ENCODE assay signal across 29 cellular contexts in the genomic region with DNA sequence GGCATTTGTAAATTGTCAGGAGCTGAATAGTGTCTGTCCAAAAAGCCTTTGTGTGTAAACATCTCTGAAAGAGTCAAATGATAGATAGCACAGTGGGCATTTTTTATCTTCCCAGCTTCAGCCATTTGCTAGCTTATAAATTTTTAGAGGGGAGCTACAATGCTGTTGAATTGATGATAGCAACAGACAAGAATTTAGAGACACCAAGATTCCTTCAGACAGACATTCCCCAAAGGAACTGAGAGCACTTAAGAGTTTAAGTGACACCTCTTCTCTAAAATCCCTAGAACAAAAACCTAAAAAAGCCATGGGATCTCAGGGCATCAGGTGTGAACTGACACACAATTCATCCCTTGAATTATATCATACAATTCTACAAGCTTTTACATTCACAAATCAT.
"Had no signal": no experiment of that assay in that cellular context is flagged by ENCODE, and none has a peak within 500 bp of the region (broad histone marks: within the 10 kb centered on the region; RNA-seq: fewer than 3 reads in every experiment).

No MANE protein-coding gene starts in this region.

- H3K9me3 ChIP-seq: adrenal gland, breast epithelium had no signal

- H3K4me3 ChIP-seq: adrenal gland, breast epithelium had no signal

- H3K4me1 ChIP-seq: adrenal gland, breast epithelium had no signal

- H3K27ac ChIP-seq: adrenal gland, brain microvascular endothelial cell, breast epithelium, VCaP had no signal

- DNase-seq: activated B cell treated with CpG ODN at 0.5 μM for 24 hours; activated CD4-positive, alpha-beta memory T cell treated with anti-CD3 and anti-CD28 coated beads for 36 hours; activated CD4-positive, alpha-beta T cell treated with anti-CD3 and anti-CD28 coated beads for 4 hours; activated CD4-positive, alpha-beta T cell treated with anti-CD3 and anti-CD28 coated beads, Interleukin-2, amount 10 ng/mL, durations not matched to agents 24 days and 14 days; activated CD4-positive, alpha-beta T cell treated with anti-CD3 and anti-CD28 coated beads, Interleukin-2, amount 50 U/mL, for 1 hour; activated CD4-positive, alpha-beta T cell treated with anti-CD3 and anti-CD28 coated beads, Interleukin-2, amount 50 U/mL, for 4 hours; activated CD4-positive, CD25-positive, alpha-beta regulatory T cell treated with anti-CD3 and anti-CD28 coated beads, Interleukin-2, amount 50 U/mL, for 72 hours; activated CD8-positive, alpha-beta memory T cell treated with anti-CD3 and anti-CD28 coated beads, Interleukin-2, amount 50 U/mL, for 4 hours; activated CD8-positive, alpha-beta T cell treated with anti-CD3 and anti-CD28 coated beads for 36 hours; activated effector memory CD4-positive, alpha-beta T cell treated with anti-CD3 and anti-CD28 coated beads, Interleukin-2, amount 50 U/mL, for 16 hours; activated gamma-delta T cell treated with Interleukin-2 at 50 U/mL for 16 hours; activated naive CD4-positive, alpha-beta T cell; activated naive CD4-positive, alpha-beta T cell treated with anti-CD3 and anti-CD28 coated beads for 36 hours; activated naive CD4-positive, alpha-beta T cell treated with anti-CD3 and anti-CD28 coated beads, Interleukin-2, amount 50 U/mL, for 16 hours; activated naive CD8-positive, alpha-beta T cell treated with anti-CD3 and anti-CD28 coated beads for 36 hours; activated T-cell treated with anti-CD3 and anti-CD28 coated beads for 4 hours; activated T-cell treated with anti-CD3 and anti-CD28 coated beads, Interleukin-2, amount 50 U/mL, for 1 hour; activated T-cell treated with anti-CD3 and anti-CD28 coated beads, Interleukin-2, amount 50 U/mL, for 4 hours; activated T-cell treated with anti-CD3 and anti-CD28 coated beads, Interleukin-2, amount 50 U/mL, for 72 hours; adrenal gland; amniotic stem cell; aorta; brain microvascular endothelial cell; central memory CD4-positive, alpha-beta T cell; T-helper 1 cell; T-helper 2 cell; T-helper 9 cell had no signal

- H3K27me3 ChIP-seq: adrenal gland, brain microvascular endothelial cell, breast epithelium had no signal

- H3K36me3 ChIP-seq: adrenal gland, brain microvascular endothelial cell, breast epithelium had no signal
